33 cellular contexts compared by ENCODE assay signal in genomic region chr5:171738501-171738900, GRCh38. TPM values are rescaled to one million over a fixed set of nuclear protein-coding genes. Genes with fewer than 3 reads are reported as not detected.
"Had no signal": no experiment of that assay in that cellular context is flagged by ENCODE, and none has a peak within 500 bp of the region (broad histone marks: within the 10 kb centered on the region; RNA-seq: fewer than 3 reads in every experiment).

No MANE protein-coding gene starts in this region.

- ATAC-seq: activated CD4-positive, alpha-beta T cell treated with anti-CD3 and anti-CD28 coated beads for 36 hours; activated CD8-positive, alpha-beta memory T cell treated with anti-CD3 and anti-CD28 coated beads, Interleukin-2, amount 10 ng/mL, durations not matched to agents 7 days and 5 days; activated CD8-positive, alpha-beta T cell treated with anti-CD3 and anti-CD28 coated beads, Interleukin-2, amount 10 ng/mL, durations not matched to agents 7 days and 5 days; activated naive CD8-positive, alpha-beta T cell treated with anti-CD3 and anti-CD28 coated beads, Interleukin-2, amount 50 U/mL, for 24 hours; body of pancreas; effector memory CD8-positive, alpha-beta T cell; foreskin keratinocyte had no signal

- H3K27me3 ChIP-seq: adrenal gland, body of pancreas, esophagus muscularis mucosa, gastrocnemius medialis had no signal

- H3K36me3 ChIP-seq: adrenal gland, esophagus muscularis mucosa, gastrocnemius medialis had no signal

- DNase-seq: activated CD4-positive, alpha-beta memory T cell treated with anti-CD3 and anti-CD28 coated beads for 36 hours; activated CD4-positive, alpha-beta T cell treated with anti-CD3 and anti-CD28 coated beads for 36 hours; activated CD4-positive, alpha-beta T cell treated with anti-CD3 and anti-CD28 coated beads, Interleukin-2, amount 10 ng/mL, durations not matched to agents 24 days and 14 days; activated CD4-positive, CD25-positive, alpha-beta regulatory T cell; activated CD4-positive, CD25-positive, alpha-beta regulatory T cell treated with anti-CD3 and anti-CD28 coated beads, Interleukin-2, amount 50 U/mL, for 72 hours; activated CD8-positive, alpha-beta memory T cell treated with anti-CD3 and anti-CD28 coated beads, Interleukin-2, amount 10 ng/mL, durations not matched to agents 7 days and 5 days; activated CD8-positive, alpha-beta memory T cell treated with anti-CD3 and anti-CD28 coated beads, Interleukin-2, amount 50 U/mL, for 4 hours; activated CD8-positive, alpha-beta T cell treated with anti-CD3 and anti-CD28 coated beads, Interleukin-2, amount 10 ng/mL, durations not matched to agents 7 days and 5 days; activated effector memory CD4-positive, alpha-beta T cell treated with anti-CD3 and anti-CD28 coated beads, Interleukin-2, amount 50 U/mL, for 16 hours; activated naive CD4-positive, alpha-beta T cell treated with anti-CD3 and anti-CD28 coated beads for 36 hours; activated naive CD8-positive, alpha-beta T cell treated with anti-CD3 and anti-CD28 coated beads for 36 hours; activated naive CD8-positive, alpha-beta T cell treated with anti-CD3 and anti-CD28 coated beads, Interleukin-2, amount 50 U/mL, for 24 hours; activated T-cell treated with anti-CD3 and anti-CD28 coated beads, Interleukin-2, amount 50 U/mL, for 1 hour; activated T-cell treated with anti-CD3 and anti-CD28 coated beads, Interleukin-2, amount 50 U/mL, for 48 hours; adrenal gland; amygdala; aorta; body of pancreas; caudate nucleus; cortex of kidney; dermis blood vessel endothelial cell; effector CD4-positive, alpha-beta T cell; effector memory CD8-positive, alpha-beta T cell; erythroblast; foreskin keratinocyte; gastrocnemius medialis; T-helper 2 cell had no signal

- H3K27ac ChIP-seq: adrenal gland, body of pancreas, esophagus muscularis mucosa, foreskin keratinocyte, gastrocnemius medialis had no signal

- H3K4me3 ChIP-seq: adrenal gland, body of pancreas, esophagus muscularis mucosa, gastrocnemius medialis had no signal

- H3K9me3 ChIP-seq: adrenal gland, body of pancreas, esophagus muscularis mucosa, gastrocnemius medialis had no signal

- H3K4me1 ChIP-seq: adrenal gland, foreskin keratinocyte, gastrocnemius medialis had no signal

RNA-seq across cellular contexts. Expression of gene SMIM23, which starts 47.1 kb away (rescaled TPM):
- total RNA-seq: activated CD4-positive, alpha-beta memory T cell treated with anti-CD3 and anti-CD28 coated beads for 36 hours; activated CD4-positive, alpha-beta T cell treated with anti-CD3 and anti-CD28 coated beads for 36 hours; activated CD4-positive, alpha-beta T cell treated with anti-CD3 and anti-CD28 coated beads, Interleukin-2, amount 10 ng/mL, durations not matched to agents 24 days and 14 days; activated CD8-positive, alpha-beta memory T cell treated with anti-CD3 and anti-CD28 coated beads for 36 hours; activated CD8-positive, alpha-beta memory T cell treated with anti-CD3 and anti-CD28 coated beads, Interleukin-2, amount 10 ng/mL, durations not matched to agents 7 days and 5 days; activated CD8-positive, alpha-beta T cell treated with anti-CD3 and anti-CD28 coated beads, Interleukin-2, amount 10 ng/mL, durations not matched to agents 7 days and 5 days; activated naive CD4-positive, alpha-beta T cell treated with anti-CD3 and anti-CD28 coated beads for 36 hours; activated naive CD8-positive, alpha-beta T cell treated with anti-CD3 and anti-CD28 coated beads for 36 hours; activated T-helper 1 cell treated with anti-CD3 and anti-CD28 coated beads, Interleukin-12 subunit alpha, Interleukin-12 subunit beta, Interleukin-2, Interleukin-4 antibody, amounts not matched to agents 30 ng/mL and 10 ng/mL and 1 ng/mL, durations not matched to agents 14 hours and 24 hours and 36 hours; activated T-helper 2 cell treated with anti-CD3 and anti-CD28 coated beads, Interferon-gamma antibody, Interleukin-2, Interleukin-4, amounts not matched to agents 10 μg/mL and 5 μg/mL and 100 μg/mL, durations not matched to agents 14 hours and 24 hours and 36 hours; adrenal gland; aorta; body of pancreas; chondrocyte; dermis blood vessel endothelial cell; esophagus muscularis mucosa; foreskin keratinocyte; gastrocnemius medialis; T-helper 1 cell treated with Interleukin-12 subunit alpha and Interleukin-12 subunit beta and Interleukin-4 antibody, amounts not matched to agents 30 ng/mL and 1 ng/mL, for 36 hours had no signal
